ENCODE assay signal across 15 cellular contexts in the genomic region with DNA sequence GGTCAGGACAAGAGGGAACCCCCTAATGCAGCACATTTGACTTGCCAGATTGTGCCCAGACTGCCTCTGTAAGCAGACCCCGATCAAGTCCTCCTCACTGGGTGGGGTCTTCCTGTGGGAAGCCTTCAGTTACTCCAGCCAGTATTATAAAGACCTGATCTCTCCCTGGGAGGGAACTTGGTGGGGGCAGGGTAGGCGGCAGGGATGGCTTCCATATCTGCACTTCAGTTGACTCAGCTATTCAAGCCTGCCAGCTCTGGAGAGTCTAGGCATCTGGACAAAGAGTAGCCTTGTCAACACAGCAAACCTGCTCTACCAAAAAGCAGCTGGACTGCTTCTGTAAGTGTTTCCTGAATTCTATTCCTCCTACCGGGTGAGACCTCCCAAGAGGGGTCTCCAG. TPM values are rescaled to one million over a fixed set of nuclear protein-coding genes. Genes with fewer than 3 reads are reported as not detected.
DNase-seq lines count a peak whose midpoint lies in the region; ATAC-seq, FAIRE-seq and TF ChIP-seq lines count a peak whose summit lies in the region.
"Had no signal": no experiment of that assay in that cellular context is flagged by ENCODE, and none has a peak within 500 bp of the region (broad histone marks: within the 10 kb centered on the region; RNA-seq: fewer than 3 reads in every experiment).

No MANE protein-coding gene starts in this region.

- FAIRE-seq in HTR-8/SVneo (lab: Jason Lieb, UNC): no peak
- FAIRE-seq: G401.6, kidney had no signal

- no peak overlapping the region for H3K27ac ChIP-seq in PC-3 (ENCODE audit: low read length)
- H3K27ac ChIP-seq in left ventricle myocardium inferior (replicated peaks): no peak overlapping the region
- H3K27ac ChIP-seq: tibial nerve had no signal

- no peak overlapping the region for H2AFZ ChIP-seq in PC-3 (ENCODE audit: low read length)

- no peaks in the 10 kb centered on the region for H3K79me2 ChIP-seq in PC-3 (ENCODE audit: low read length)

- peak overlapping the region; percentile 80 for H3K27ac Mint-ChIP-seq in stimulated activated naive CD8-positive, alpha-beta T cell treated with anti-CD3 and anti-CD28 coated beads, Interleukin-15, Interleukin-2, amounts not matched to agents 100 ng/mL and 50 ng/mL, for 24 hours
- H3K27ac Mint-ChIP-seq in HFFc6: no peak overlapping the region

- H3K4me3 ChIP-seq in PC-3 (ENCODE audit: low read length): no peak overlapping the region
- no peak overlapping the region for H3K4me3 ChIP-seq in left ventricle myocardium inferior
- H3K4me3 ChIP-seq: tibial nerve had no signal

- H3K4me2 ChIP-seq in PC-3 (ENCODE audit: low read length): no peak overlapping the region

- no TSS peak for BruUV-seq in PC-3 (replicated peaks; lab: Mats Ljungman, UMichigan)

- no peak for ATAC-seq in stimulated activated naive CD8-positive, alpha-beta T cell treated with anti-CD3 and anti-CD28 coated beads, Interleukin-15, Interleukin-2, amounts not matched to agents 100 U/mL and 50 U/mL, for 24 hours
- peak; percentile 22; the same call in 1 of the 2 replicates for ATAC-seq in PC-3
- ATAC-seq in HG02973 (IDR thresholded peaks at IDR 0.05; ENCODE audit: unreplicated experiment): no peak

- no peaks in the 10 kb centered on the region for H4K20me1 ChIP-seq in PC-3 (ENCODE audit: low read length)

- H3K36me3 Mint-ChIP-seq in stimulated activated naive CD8-positive, alpha-beta T cell treated with anti-CD3 and anti-CD28 coated beads, Interleukin-15, Interleukin-2, amounts not matched to agents 100 ng/mL and 50 ng/mL, for 24 hours (ENCODE audit: low read depth): no peaks in the 10 kb centered on the region
- H3K36me3 Mint-ChIP-seq in HFFc6 (ENCODE audit: low read depth): no peaks in the 10 kb centered on the region

- peaks cover 4% of the 10 kb centered on the region for H3K9me3 Mint-ChIP-seq in stimulated activated naive CD8-positive, alpha-beta T cell treated with anti-CD3 and anti-CD28 coated beads, Interleukin-15, Interleukin-2, amounts not matched to agents 100 ng/mL and 50 ng/mL, for 24 hours
- H3K9me3 Mint-ChIP-seq in HFFc6: no peaks in the 10 kb centered on the region

- CTCF ChIA-PET in PC-3 (lab: Charles Lee): no interaction called here

- no peak overlapping the region for H3K9ac ChIP-seq in PC-3 (ENCODE audit: low read length)

- H3F3A ChIP-seq in PC-3 (ENCODE audit: low read length, unreplicated experiment): no peaks in the 10 kb centered on the region

- peaks cover 5% of the 10 kb centered on the region for H3K27me3 ChIP-seq in PC-3 (ENCODE audit: low read length)
- peaks cover 6% of the 10 kb centered on the region for H3K27me3 ChIP-seq in left ventricle myocardium inferior (ENCODE audit: low read depth)
- H3K27me3 ChIP-seq: BE2C, tibial nerve had no signal

- DNase-seq in stimulated activated naive CD8-positive, alpha-beta T cell treated with anti-CD3 and anti-CD28 coated beads, Interleukin-15, Interleukin-2, amounts not matched to agents 100 U/mL and 50 U/mL, for 24 hours: no peak
- DNase-seq in PC-3: no peak
- peak; percentile 23 for DNase-seq in left ventricle myocardium inferior
- no peak for DNase-seq in HFFc6
- no peak for DNase-seq in HTR-8/SVneo (ENCODE audit: insufficient read length, low spot score)
- DNase-seq: BE2C, cerebellar nuclear complex, kidney, NCI-H524 had no signal

- no peak overlapping the region for H3K4me3 Mint-ChIP-seq in stimulated activated naive CD8-positive, alpha-beta T cell treated with anti-CD3 and anti-CD28 coated beads, Interleukin-15, Interleukin-2, amounts not matched to agents 100 ng/mL and 50 ng/mL, for 24 hours
- no peak overlapping the region for H3K4me3 Mint-ChIP-seq in HFFc6

- TF ChIP-seq CTCF in PC-3 (conservative IDR thresholded peaks at IDR 0.05; ENCODE audit: low read depth, low read length) (no peak), left ventricle myocardium inferior (IDR thresholded peaks at IDR 0.05; ENCODE audit: borderline replicate concordance) (no peak), HFFc6 (IDR thresholded peaks at IDR 0.05) (no peak)

- POLR2A ChIA-PET in PC-3 (lab: Charles Lee; ENCODE audit: unreplicated experiment): no interaction called here

- H3K4me1 ChIP-seq in PC-3 (ENCODE audit: insufficient read depth, low read length): no peaks in the 10 kb centered on the region
- H3K4me1 ChIP-seq in left ventricle myocardium inferior: peaks cover 11% of the 10 kb centered on the region
- H3K4me1 ChIP-seq: BE2C, tibial nerve had no signal

- peaks cover 43% of the 10 kb centered on the region for H3K4me1 Mint-ChIP-seq in stimulated activated naive CD8-positive, alpha-beta T cell treated with anti-CD3 and anti-CD28 coated beads, Interleukin-15, Interleukin-2, amounts not matched to agents 100 ng/mL and 50 ng/mL, for 24 hours (ENCODE audit: low read depth)
- H3K4me1 Mint-ChIP-seq in HFFc6 (ENCODE audit: low read depth): no peaks in the 10 kb centered on the region

- no peaks in the 10 kb centered on the region for H3K9me2 ChIP-seq in PC-3 (replicated peaks; ENCODE audit: low read length)

- H3K9me3 ChIP-seq in PC-3 (ENCODE audit: low read length) (no peaks in the 10 kb centered on the region), left ventricle myocardium inferior (replicated peaks) (peaks cover 8% of the 10 kb centered on the region)
- H3K9me3 ChIP-seq: BE2C had no signal

- no peaks in the 10 kb centered on the region for H3K36me3 ChIP-seq in PC-3 (ENCODE audit: low read depth, low read length)
- no peaks in the 10 kb centered on the region for H3K36me3 ChIP-seq in left ventricle myocardium inferior
- H3K36me3 ChIP-seq: BE2C had no signal

- H3K27me3 Mint-ChIP-seq in stimulated activated naive CD8-positive, alpha-beta T cell treated with anti-CD3 and anti-CD28 coated beads, Interleukin-15, Interleukin-2, amounts not matched to agents 100 ng/mL and 50 ng/mL, for 24 hours: no peaks in the 10 kb centered on the region
- peaks cover 9% of the 10 kb centered on the region for H3K27me3 Mint-ChIP-seq in HFFc6 (ENCODE audit: insufficient read depth)

- intact Hi-C loops in PC-3 (cut with micrococcal nuclease) (no loop called here), left ventricle myocardium inferior (cut with micrococcal nuclease) (no loop called here)

RNA-seq across cellular contexts. Expression of a gene that starts 21.0 kb away (rescaled TPM):
- total RNA-seq in PC-3 (2014; rRNA removed) (29.7 and 32.0 TPM in 2 replicates), left ventricle myocardium inferior (21.0 TPM)
- 10 to 100 TPM; 24.8 to 32.4 (median 27.9) TPM for total RNA-seq in HFFc6 (2021; fragmentation: NEBNext Ultra II Directional; extraction: Animal tissue kit (Norgen Biotek cat#: 25700))

RNA-seq across cellular contexts. Expression of a gene that starts 32.7 kb away (rescaled TPM):
- total RNA-seq in PC-3 (2014; rRNA removed) (not detected in 2 replicates), left ventricle myocardium inferior (not detected)
- not detected for total RNA-seq in HFFc6 (2021; fragmentation: NEBNext Ultra II Directional; extraction: Animal tissue kit (Norgen Biotek cat#: 25700))
- total RNA-seq: pulmonary artery endothelial cell, RPMI7951, tibial nerve had no signal

RNA-seq across cellular contexts. Expression of a gene that starts 44.3 kb away (rescaled TPM):
- total RNA-seq in PC-3 (2014; rRNA removed) (2,286 and 2,722 TPM in 2 replicates), left ventricle myocardium inferior (404 TPM)
- 1,000 to 10,000 TPM; 1,595 to 1,900 (median 1,723) TPM for total RNA-seq in HFFc6 (2021; fragmentation: NEBNext Ultra II Directional; extraction: Animal tissue kit (Norgen Biotek cat#: 25700))
